In genomic region chr9:133144142-133144886, GRCh38 we compare ENCODE assay signal across 8 cellular contexts. TPM values are rescaled to one million over a fixed set of nuclear protein-coding genes. Genes with fewer than 3 reads are reported as not detected.
DNase-seq lines count a peak whose midpoint lies in the region; ATAC-seq, FAIRE-seq and TF ChIP-seq lines count a peak whose summit lies in the region.

No MANE protein-coding gene starts in this region.

- no peaks in the 10 kb centered on the region for H3K9me3 ChIP-seq in CD4-positive, alpha-beta T cell (ENCODE audit: control insufficient read depth, low read length)
- no peaks in the 10 kb centered on the region for H3K9me3 ChIP-seq in SJSA1 (replicated peaks)
- no peaks in the 10 kb centered on the region for H3K9me3 ChIP-seq in pancreas
- H3K9me3 ChIP-seq in tibial nerve: no peaks in the 10 kb centered on the region

- no peak for TF ChIP-seq POLR2A in tibial nerve (IDR thresholded peaks at IDR 0.05)

- FAIRE-seq in pancreas (lab: Jason Lieb, UNC): no peak

- CTCF ChIA-PET in CD4-positive, alpha-beta T cell (lab: Charles Lee): interaction anchor here (0.9 to 3.1 kb wide), 22 partner anchors 10 to 227 kb away, joined by 3 to 61 read pairs (median 6); partner anchors contain the start of gene RALGDS

- H3K36me3 ChIP-seq in SJSA1 (no peaks in the 10 kb centered on the region), pancreas (no peaks in the 10 kb centered on the region), tibial nerve (no peaks in the 10 kb centered on the region)

- H3K27me3 Mint-ChIP-seq in CD4-positive, alpha-beta T cell: no peaks in the 10 kb centered on the region

- H3K4me3 ChIP-seq in SJSA1: peak overlapping the region; percentile 15
- peak overlapping the region in 2 of 4 donors; percentile 23 to 27 for H3K4me3 ChIP-seq in pancreas
- H3K4me3 ChIP-seq in tibial nerve: peak overlapping the region; percentile 25 to 43 (median 32)

- H3K4me1 ChIP-seq in SJSA1 (replicated peaks) (peaks cover 26% of the 10 kb centered on the region), pancreas (peaks cover 6 to 36% (median 8%) of the 10 kb centered on the region in 3 donors), tibial nerve (peaks cover 0 to 80% (median 54%) of the 10 kb centered on the region in 4 donors)

- peak; percentile 73 to 94 (median 90) for DNase-seq in CD4-positive, alpha-beta T cell
- peak; percentile 98 for DNase-seq in HuH-7.5 (ENCODE audit: low spot score)
- peak; percentile 68 to 84 for DNase-seq in SJSA1 (ENCODE audit: low read depth in 1 of 2, low spot score in 2 of 2)
- DNase-seq in activated gamma-delta T cell treated with anti-CD3 and anti-CD28 coated beads, Interleukin-2, amount 50 U/mL, for 16 hours (ENCODE audit: low read depth): peak; percentile 91
- peak; percentile 76 for DNase-seq in glomerular visceral epithelial cell (ENCODE audit: extremely low spot score)
- peak in 5 of 6 donors; percentile 68 to 92 (median 82) for DNase-seq in pancreas
- DNase-seq in tibial nerve (ENCODE audit: low spot score in 2 of 2): peak in 1 of 2 donors; percentile 58

- H3K27ac Mint-ChIP-seq in CD4-positive, alpha-beta T cell: peak overlapping the region; percentile 95

- WGBS in pancreas, 2 donors: 9 to 10% methylated on average over 52 of the region's 52 CpGs
- WGBS in tibial nerve, 2 donors: 2 to 7% methylated on average over 23 to 30 of the region's 52 CpGs

- intact Hi-C loops in CD4-positive, alpha-beta T cell (cut with DNase I, micrococcal nuclease): loop anchor here (1.0 to 10.0 kb wide), 3 partner anchors 24 to 200 kb away; partner anchors contain the start of genes RALGDS (in 1 of the 2) and TSC1 (in 1 of the 2)
- intact Hi-C loops in pancreas (cut with DNase I): loop anchor here in 2 of 3 donors (2.0 to 5.0 kb wide), 3 partner anchors 37 to 102 kb away; no protein-coding TSS in a partner anchor

- H3K4me3 Mint-ChIP-seq in CD4-positive, alpha-beta T cell: peak overlapping the region; percentile 76

- peak; percentile 46 for ATAC-seq in CD4-positive, alpha-beta T cell (ENCODE audit: poor library complexity)
- peak; percentile 37 for ATAC-seq in GM19452 (IDR thresholded peaks at IDR 0.05; ENCODE audit: unreplicated experiment)
- ATAC-seq in pancreas: peak in 3 of 4 donors; percentile 30 to 53 (median 50)

- H3K9me3 Mint-ChIP-seq in CD4-positive, alpha-beta T cell: no peaks in the 10 kb centered on the region

- H3K36me3 Mint-ChIP-seq in CD4-positive, alpha-beta T cell (ENCODE audit: low read depth): peaks cover 13% of the 10 kb centered on the region

- POLR2A ChIA-PET in CD4-positive, alpha-beta T cell (lab: Charles Lee): interaction anchor here (0.6 to 2.9 kb wide), 19 partner anchors 8 to 315 kb away, joined by 3 to 48 read pairs (median 5); partner anchors contain the start of genes CACFD1, GBGT1, GTF3C5 and MED22

- H3K27ac ChIP-seq in CD4-positive, alpha-beta T cell (ENCODE audit: low read depth, low read length): peak overlapping the region; percentile 71
- H3K27ac ChIP-seq in SJSA1: no peak overlapping the region
- H3K27ac ChIP-seq in pancreas: peak overlapping the region in 1 of 4 donors; percentile 16
- H3K27ac ChIP-seq in tibial nerve: peak overlapping the region; percentile 5 to 67 (median 60)

- TF ChIP-seq CTCF in CD4-positive, alpha-beta T cell (IDR thresholded peaks at IDR 0.05): peak; percentile 99
- TF ChIP-seq CTCF in pancreas (IDR thresholded peaks at IDR 0.05) (peak; percentile 90 to 98 (median 97)), tibial nerve (IDR thresholded peaks at IDR 0.05) (peak; percentile 97 to 100 (median 99))

- peaks cover 67% of the 10 kb centered on the region for H3K4me1 Mint-ChIP-seq in CD4-positive, alpha-beta T cell (ENCODE audit: low read depth)

- no peaks in the 10 kb centered on the region for H3K27me3 ChIP-seq in CD4-positive, alpha-beta T cell (ENCODE audit: control insufficient read depth, insufficient read depth, low read length)
- H3K27me3 ChIP-seq in SJSA1 (replicated peaks): no peaks in the 10 kb centered on the region
- H3K27me3 ChIP-seq in pancreas: no peaks in the 10 kb centered on the region
- H3K27me3 ChIP-seq in tibial nerve: no peaks in the 10 kb centered on the region

- peak in 1 of 2 donors; percentile 67 for TF ChIP-seq EP300 in tibial nerve (IDR thresholded peaks at IDR 0.05)

RNA-seq across cellular contexts. Expression of gene GBGT1, which starts 19.4 kb away (rescaled TPM):
- total RNA-seq in CD4-positive, alpha-beta T cell: 1 to 10 TPM; 1.3 to 1.8 TPM
- not detected in 2 replicates for total RNA-seq in SJSA1 (2014; rRNA removed; shearing (Covaris generic))
- 10 to 100 TPM in 1 of 6 donors, 1 to 10 TPM in 5; 1.5 to 11.9 (median 3.1) TPM for total RNA-seq in pancreas
- 1 to 10 TPM; 4.5 to 4.6 TPM for polyA plus RNA-seq in pancreas
- 10 to 100 TPM; 15.3 to 63.3 (median 36.8) TPM for total RNA-seq in tibial nerve

RNA-seq across cellular contexts. Expression of gene RALGDS, which starts 23.3 kb away (rescaled TPM):
- total RNA-seq in CD4-positive, alpha-beta T cell: 100 to 1,000 TPM; 166 to 168 TPM
- 8.6 and 11.4 TPM in 2 replicates for total RNA-seq in SJSA1 (2014; rRNA removed; shearing (Covaris generic))
- total RNA-seq in pancreas (10 to 100 TPM; 16.1 to 31.9 (median 20.3) TPM), tibial nerve (10 to 100 TPM; 34.5 to 60.0 (median 48.7) TPM)
- polyA plus RNA-seq in pancreas: 10 to 100 TPM; 56.0 to 69.7 TPM
